Comparison of ENCODE assay signal across 15 cellular contexts in genomic region chr22:28141614-28142013, GRCh38.
DNase-seq lines count a peak whose midpoint lies in the region; ATAC-seq and TF ChIP-seq lines count a peak whose summit lies in the region.
"Had no signal": no experiment of that assay in that cellular context is flagged by ENCODE, and none has a peak within 500 bp of the region (broad histone marks: within the 10 kb centered on the region; RNA-seq: fewer than 3 reads in every experiment).

No MANE protein-coding gene starts in this region.

- no peak overlapping the region for H3K4me3 Mint-ChIP-seq in nephron progenitor cell
- H3K4me3 Mint-ChIP-seq: activated CD8-positive, alpha-beta T cell treated with anti-CD3 and anti-CD28 coated beads, Interleukin-2, amount 10 ng/mL, durations not matched to agents 7 days and 5 days; activated naive CD4-positive, alpha-beta T cell treated with anti-CD3 and anti-CD28 coated beads, Interleukin-2, amount 10 ng/mL, durations not matched to agents 7 days and 5 days had no signal

- POLR2A ChIA-PET in PC-3 (lab: Charles Lee; ENCODE audit: unreplicated experiment) = no interaction called here

- no peak for TF ChIP-seq CTCF in AG09309 (IDR thresholded peaks at IDR 0.05; ENCODE audit: control insufficient read depth, insufficient read depth, low read depth, low read length, missing control alignments)
- no peak for TF ChIP-seq CTCF in PC-3 (conservative IDR thresholded peaks at IDR 0.05; ENCODE audit: low read depth, low read length)
- no peak for TF ChIP-seq CTCF in nephron progenitor cell (IDR thresholded peaks at IDR 0.05)

- no peaks in the 10 kb centered on the region for H3K79me2 ChIP-seq in PC-3 (ENCODE audit: low read length)

- DNase-seq in AG09309 (ENCODE audit: low read depth) (peak; percentile 65), PC-3 (peak; percentile 8), epithelial cell of prostate (ENCODE audit: low read depth, low spot score) (no peak), nephron progenitor cell (no peak), KBM-7 (no peak)
- DNase-seq: activated CD8-positive, alpha-beta T cell treated with anti-CD3 and anti-CD28 coated beads, Interleukin-2, amount 10 ng/mL, durations not matched to agents 7 days and 5 days; activated naive CD4-positive, alpha-beta T cell treated with anti-CD3 and anti-CD28 coated beads, Interleukin-2, amount 10 ng/mL, durations not matched to agents 7 days and 5 days; BE2C; GDM1; NCI-H2029; thyroid gland had no signal

- H3K4me1 Mint-ChIP-seq in nephron progenitor cell = peaks cover 83% of the 10 kb centered on the region
- H3K4me1 Mint-ChIP-seq: activated naive CD4-positive, alpha-beta T cell treated with anti-CD3 and anti-CD28 coated beads, Interleukin-2, amount 10 ng/mL, durations not matched to agents 7 days and 5 days had no signal

- intact Hi-C loops in PC-3 (cut with micrococcal nuclease) = no loop called here

- H3K27ac Mint-ChIP-seq in nephron progenitor cell = peak overlapping the region; percentile 30
- H3K27ac Mint-ChIP-seq: activated CD8-positive, alpha-beta T cell treated with anti-CD3 and anti-CD28 coated beads, Interleukin-2, amount 10 ng/mL, durations not matched to agents 7 days and 5 days; activated naive CD4-positive, alpha-beta T cell treated with anti-CD3 and anti-CD28 coated beads, Interleukin-2, amount 10 ng/mL, durations not matched to agents 7 days and 5 days had no signal

- no peaks in the 10 kb centered on the region for H3K9me2 ChIP-seq in PC-3 (replicated peaks; ENCODE audit: low read length)

- H3K27me3 ChIP-seq in PC-3 (ENCODE audit: low read length) = no peaks in the 10 kb centered on the region
- H3K27me3 ChIP-seq: BE2C, right atrium auricular region, thyroid gland had no signal

- peak; percentile 50; the same call in 1 of the 2 replicates for ATAC-seq in PC-3
- no peak for ATAC-seq in GM19452 (IDR thresholded peaks at IDR 0.05; ENCODE audit: unreplicated experiment)
- ATAC-seq in GM19395 (IDR thresholded peaks at IDR 0.05; ENCODE audit: unreplicated experiment) = no peak
- no peak for ATAC-seq in GM19035 (IDR thresholded peaks at IDR 0.05; ENCODE audit: unreplicated experiment)
- ATAC-seq: activated CD8-positive, alpha-beta T cell treated with anti-CD3 and anti-CD28 coated beads, Interleukin-2, amount 10 ng/mL, durations not matched to agents 7 days and 5 days had no signal

- no peaks in the 10 kb centered on the region for H3K9me3 ChIP-seq in PC-3 (ENCODE audit: low read length)
- H3K9me3 ChIP-seq: BE2C, thyroid gland had no signal

- no TSS peak for BruUV-seq in PC-3 (replicated peaks; lab: Mats Ljungman, UMichigan)

- H3K9me3 Mint-ChIP-seq in nephron progenitor cell = peaks cover under 1% of the 10 kb centered on the region
- H3K9me3 Mint-ChIP-seq: activated naive CD4-positive, alpha-beta T cell treated with anti-CD3 and anti-CD28 coated beads, Interleukin-2, amount 10 ng/mL, durations not matched to agents 7 days and 5 days had no signal

- H3K4me2 ChIP-seq in PC-3 (ENCODE audit: low read length) = no peak overlapping the region

- H3K36me3 Mint-ChIP-seq in nephron progenitor cell (ENCODE audit: low read depth) = peaks cover 6% of the 10 kb centered on the region
- H3K36me3 Mint-ChIP-seq: activated naive CD4-positive, alpha-beta T cell treated with anti-CD3 and anti-CD28 coated beads, Interleukin-2, amount 10 ng/mL, durations not matched to agents 7 days and 5 days had no signal

- no peak overlapping the region for H3K9ac ChIP-seq in PC-3 (ENCODE audit: low read length)

- 0 out of 2 replicates have a peak, but pooled peaks cover 5% of the 10 kb centered on the region for H3K4me1 ChIP-seq in PC-3 (ENCODE audit: insufficient read depth, low read length)

- H3K27ac ChIP-seq in PC-3 (ENCODE audit: low read length) (no peak overlapping the region), epithelial cell of prostate (peak overlapping the region; percentile 31)
- H3K27ac ChIP-seq: thyroid gland had no signal

- H3K4me3 ChIP-seq in AG09309 (ENCODE audit: control insufficient read depth, low read depth, low read length) = no peak overlapping the region
- H3K4me3 ChIP-seq in PC-3 (ENCODE audit: low read length) = no peak overlapping the region
- H3K4me3 ChIP-seq: right atrium auricular region, thyroid gland had no signal

- H2AFZ ChIP-seq in PC-3 (ENCODE audit: low read length) = no peak overlapping the region

- in situ Hi-C loops in KBM-7 (cut with MboI; ENCODE audit: low pct_unique_long_range_greater_than_20kb, low sequenced_read_pairs) = no loop called here

- no peaks in the 10 kb centered on the region for H3F3A ChIP-seq in PC-3 (ENCODE audit: low read length, unreplicated experiment)

- no peaks in the 10 kb centered on the region for H3K27me3 Mint-ChIP-seq in nephron progenitor cell (ENCODE audit: low read depth, poor library complexity)

- no peaks in the 10 kb centered on the region for H4K20me1 ChIP-seq in PC-3 (ENCODE audit: low read length)

- CTCF ChIA-PET in PC-3 (lab: Charles Lee) = no interaction called here

- H3K36me3 ChIP-seq in PC-3 (ENCODE audit: low read depth, low read length) = no peaks in the 10 kb centered on the region
- H3K36me3 ChIP-seq: BE2C, right atrium auricular region, thyroid gland had no signal

Comparison
In these comparisons a context has a peak if more than half of its experiments do, and no peak if none do; other contexts are left out.
1. DNase-seq: peak in AG09309 (single experiment) and PC-3 (single experiment); none in epithelial cell of prostate (single experiment), nephron progenitor cell (single experiment) and KBM-7 (single experiment).